In genomic region chr18:64993695-64994094, GRCh38 we compare ENCODE assay signal across 26 cellular contexts.
DNase-seq lines count a peak whose midpoint lies in the region; ATAC-seq, FAIRE-seq and TF ChIP-seq lines count a peak whose summit lies in the region.
"Had no signal": no experiment of that assay in that cellular context is flagged by ENCODE, and none has a peak within 500 bp of the region (broad histone marks: within the 10 kb centered on the region; RNA-seq: fewer than 3 reads in every experiment).

No MANE protein-coding gene starts in this region.

- H3K18ac ChIP-seq in H1 (ENCODE audit: extremely low read depth, low read length): no peak overlapping the region

- no peak overlapping the region for H3K56ac ChIP-seq in H1 (replicated peaks; ENCODE audit: insufficient read length, low read depth, low read length)

- no peak for TF ChIP-seq CTCF in Loucy (conservative IDR thresholded peaks at IDR 0.05; ENCODE audit: low read length)
- no peak for TF ChIP-seq CTCF in H1 (IDR thresholded peaks at IDR 0.05; ENCODE audit: control extremely low read depth in 1 of 3, insufficient read depth in 1 of 3, low read depth in 1 of 3, low read length in 3 of 3)
- TF ChIP-seq CTCF in progenitor cell of endocrine pancreas (IDR thresholded peaks at IDR 0.05; ENCODE audit: unreplicated experiment): no peak

- no peaks in the 10 kb centered on the region for H3K79me2 ChIP-seq in Loucy (ENCODE audit: insufficient read depth, low read length)
- H3K79me2 ChIP-seq in H1 (ENCODE audit: control insufficient read depth in 1 of 2, insufficient read depth in 2 of 2, low read length in 2 of 2): no peaks in the 10 kb centered on the region

- H2BK5ac ChIP-seq in H1 (ENCODE audit: low read depth, low read length): no peak overlapping the region

- no peak for DNase-seq in activated CD4-positive, alpha-beta T cell treated with anti-CD3 and anti-CD28 coated beads, Interleukin-2, amount 10 ng/mL, durations not matched to agents 7 days and 5 days
- DNase-seq in activated CD4-positive, alpha-beta T cell treated with anti-CD3 and anti-CD28 coated beads for 4 hours: no peak
- DNase-seq in H1 (ENCODE audit: low read depth in 1 of 2, low spot score in 2 of 2) (no peak), progenitor cell of endocrine pancreas (ENCODE audit: low spot score, unreplicated experiment) (no peak), Kasumi-1 (lab: John Stamatoyannopoulos, UW) (no peak), HT-29 (ENCODE audit: low spot score) (no peak)
- DNase-seq: activated gamma-delta T cell; amniotic stem cell; foreskin melanocyte; KG1; kidney glomerular epithelial cell; NCI-H1092 treated with DMSO at 0.1 percent for 48 hours; NCI-H2081 treated with DMSO at 0.1 percent for 48 hours; NCI-H524 treated with DMSO at 0.1 percent for 48 hours; nephron progenitor cell; SK-N-SH; stimulated activated CD8-positive, alpha-beta memory T cell treated with anti-CD3 and anti-CD28 coated beads, Interleukin-4, amount 100 ng/mL, for 48 hours; substantia nigra had no signal

- H3K9ac ChIP-seq in Loucy (ENCODE audit: low read depth, low read length, poor library complexity, severe bottlenecking) (no peak overlapping the region), H1 (replicated peaks in 1 of 4; ENCODE audit: extremely low read depth in 1 of 4, low read depth in 3 of 4, low read length in 3 of 4) (no peak overlapping the region)
- H3K9ac ChIP-seq: SK-N-SH had no signal

- no peak overlapping the region for H2BK120ac ChIP-seq in H1 (replicated peaks; ENCODE audit: low read depth, low read length)

- H3F3A ChIP-seq in Loucy (ENCODE audit: low read depth): no peaks in the 10 kb centered on the region

- H4K5ac ChIP-seq in H1 (ENCODE audit: insufficient read length, low read depth, low read length): no peak overlapping the region

- H2AFZ ChIP-seq in Loucy (ENCODE audit: low read length) (peak overlapping the region; percentile 12; the same call in 1 of the 2 replicates), H1 (ENCODE audit: low read length) (peak overlapping the region; percentile 60; the same call in 1 of the 2 replicates)

- no peak for TF ChIP-seq RAD21 in H1 (IDR thresholded peaks at IDR 0.05 in 1 of 2, conservative IDR thresholded peaks at IDR 0.05 in 1 of 2; ENCODE audit: low read depth in 2 of 2, low read length in 2 of 2)

- peak overlapping the region; percentile 12 for H3K4me2 ChIP-seq in Loucy (ENCODE audit: low read depth, low read length, poor library complexity, severe bottlenecking)
- no peak overlapping the region for H3K4me2 ChIP-seq in H1 (ENCODE audit: insufficient read depth in 1 of 2, low read depth in 2 of 2, low read length in 2 of 2)
- H3K4me2 ChIP-seq: A549, SK-N-SH had no signal

- FAIRE-seq in H1 (lab: Jason Lieb, UNC): no peak
- FAIRE-seq: A549 had no signal

- TF ChIP-seq POLR2A in H1 (IDR thresholded peaks at IDR 0.05; ENCODE audit: control extremely low read depth in 1 of 2, low read depth in 2 of 2, low read length in 2 of 2): no peak

- no peak for TF ChIP-seq EP300 in H1 (IDR thresholded peaks at IDR 0.05; ENCODE audit: borderline replicate concordance in 1 of 2, low read depth in 2 of 2, low read length in 2 of 2)

- peak overlapping the region; percentile 5 for H3K27ac Mint-ChIP-seq in activated CD4-positive, alpha-beta T cell treated with anti-CD3 and anti-CD28 coated beads, Interleukin-2, amount 10 ng/mL, durations not matched to agents 7 days and 5 days
- H3K27ac Mint-ChIP-seq in progenitor cell of endocrine pancreas: peak overlapping the region; percentile 53
- H3K27ac Mint-ChIP-seq: mesothelial cell of epicardium, nephron progenitor cell had no signal

- H4K91ac ChIP-seq in H1 (replicated peaks; ENCODE audit: insufficient read length, low read length): no peak overlapping the region

- POLR2A ChIA-PET in activated CD4-positive, alpha-beta T cell treated with anti-CD3 and anti-CD28 coated beads, Interleukin-2, amount 10 ng/mL, durations not matched to agents 7 days and 5 days (lab: Charles Lee): interaction anchor here (0.6 kb wide), 1 partner anchor 203 kb away, joined by 11 read pairs; no protein-coding TSS in a partner anchor
- POLR2A ChIA-PET in H1 (lab: Charles Lee; ENCODE audit: partially characterized antibody): no interaction called here

- no peaks in the 10 kb centered on the region for H3K27me3 Mint-ChIP-seq in activated CD4-positive, alpha-beta T cell treated with anti-CD3 and anti-CD28 coated beads, Interleukin-2, amount 10 ng/mL, durations not matched to agents 7 days and 5 days
- no peaks in the 10 kb centered on the region for H3K27me3 Mint-ChIP-seq in progenitor cell of endocrine pancreas
- H3K27me3 Mint-ChIP-seq: central memory CD8-positive, alpha-beta T cell had no signal

- no peak overlapping the region for H4K8ac ChIP-seq in H1 (ENCODE audit: extremely low read depth, insufficient read depth, low read length)

- ATAC-seq in GM19351 (IDR thresholded peaks at IDR 0.05; ENCODE audit: unreplicated experiment): no peak
- ATAC-seq: A549; activated CD4-positive, CD25-positive, alpha-beta regulatory T cell treated with anti-CD3 and anti-CD28 coated beads, Interleukin-2, amount 50 U/mL, for 24 hours; Panc1 had no signal

- H2BK15ac ChIP-seq in H1 (ENCODE audit: low read length): no peak overlapping the region

- H3K4me3 ChIP-seq in Loucy (ENCODE audit: low read length, poor library complexity, severe bottlenecking): no peak overlapping the region
- H3K4me3 ChIP-seq in H1 (ENCODE audit: extremely low read depth in 1 of 4, insufficient read depth in 2 of 4, low read depth in 3 of 4, low read length in 4 of 4): no peak overlapping the region
- H3K4me3 ChIP-seq: A549 had no signal

- no peak overlapping the region for H3K23ac ChIP-seq in H1 (ENCODE audit: insufficient read length)

- no peaks in the 10 kb centered on the region for H3K9me3 Mint-ChIP-seq in activated CD4-positive, alpha-beta T cell treated with anti-CD3 and anti-CD28 coated beads, Interleukin-2, amount 10 ng/mL, durations not matched to agents 7 days and 5 days
- H3K9me3 Mint-ChIP-seq in progenitor cell of endocrine pancreas (ENCODE audit: low read depth): no peaks in the 10 kb centered on the region
- H3K9me3 Mint-ChIP-seq: mesothelial cell of epicardium, nephron progenitor cell had no signal

- no peaks in the 10 kb centered on the region for H3K23me2 ChIP-seq in H1 (ENCODE audit: low read depth, low read length)

- CTCF ChIA-PET in activated CD4-positive, alpha-beta T cell treated with anti-CD3 and anti-CD28 coated beads, Interleukin-2, amount 10 ng/mL, durations not matched to agents 7 days and 5 days (lab: Charles Lee): no interaction called here
- CTCF ChIA-PET in H1 (lab: Charles Lee; ENCODE audit: partially characterized antibody): no interaction called here

- H3K4me3 Mint-ChIP-seq in activated CD4-positive, alpha-beta T cell treated with anti-CD3 and anti-CD28 coated beads, Interleukin-2, amount 10 ng/mL, durations not matched to agents 7 days and 5 days: no peak overlapping the region
- no peak overlapping the region for H3K4me3 Mint-ChIP-seq in progenitor cell of endocrine pancreas (ENCODE audit: low read depth)
- H3K4me3 Mint-ChIP-seq: central memory CD8-positive, alpha-beta T cell; mesothelial cell of epicardium; nephron progenitor cell had no signal

- H3K4ac ChIP-seq in H1 (replicated peaks; ENCODE audit: insufficient read length, low read depth, low read length): no peak overlapping the region

- H2BK20ac ChIP-seq in H1 (ENCODE audit: low read length): no peak overlapping the region

- no peaks in the 10 kb centered on the region for H3K4me1 Mint-ChIP-seq in activated CD4-positive, alpha-beta T cell treated with anti-CD3 and anti-CD28 coated beads, Interleukin-2, amount 10 ng/mL, durations not matched to agents 7 days and 5 days
- H3K4me1 Mint-ChIP-seq in progenitor cell of endocrine pancreas (ENCODE audit: low read depth): peaks cover 21% of the 10 kb centered on the region
- H3K4me1 Mint-ChIP-seq: central memory CD8-positive, alpha-beta T cell; mesothelial cell of epicardium had no signal

- no peaks in the 10 kb centered on the region for H3K36me3 Mint-ChIP-seq in activated CD4-positive, alpha-beta T cell treated with anti-CD3 and anti-CD28 coated beads, Interleukin-2, amount 10 ng/mL, durations not matched to agents 7 days and 5 days (ENCODE audit: low read depth)
- no peaks in the 10 kb centered on the region for H3K36me3 Mint-ChIP-seq in progenitor cell of endocrine pancreas (ENCODE audit: insufficient read depth)
- H3K36me3 Mint-ChIP-seq: mesothelial cell of epicardium had no signal

- H2BK12ac ChIP-seq in H1 (ENCODE audit: low read depth, low read length): no peak overlapping the region

- no peak overlapping the region for H3K14ac ChIP-seq in H1 (ENCODE audit: insufficient read length)

- H3K9me3 ChIP-seq in Loucy (ENCODE audit: insufficient read depth, low read depth, low read length) (no peaks in the 10 kb centered on the region), H1 (ENCODE audit: insufficient read depth in 2 of 2, low read depth in 1 of 2, low read length in 1 of 2) (no peaks in the 10 kb centered on the region)
- H3K9me3 ChIP-seq: A549, SK-N-SH had no signal

- no peaks in the 10 kb centered on the region for H4K20me1 ChIP-seq in Loucy (ENCODE audit: insufficient read depth, low read length, poor library complexity, severe bottlenecking)
- no peaks in the 10 kb centered on the region for H4K20me1 ChIP-seq in H1 (replicated peaks in 1 of 2; ENCODE audit: control insufficient read depth in 1 of 2, insufficient read depth in 2 of 2, low read length in 2 of 2)

- H3K4me1 ChIP-seq in Loucy (ENCODE audit: insufficient read depth, low read length, poor library complexity, severe bottlenecking) (no peaks in the 10 kb centered on the region), H1 (replicated peaks in 1 of 4; ENCODE audit: control insufficient read depth in 3 of 4, insufficient read depth in 4 of 4, low read length in 3 of 4) (no peaks in the 10 kb centered on the region)
- H3K4me1 ChIP-seq: A549 had no signal

- H3K36me3 ChIP-seq in Loucy (ENCODE audit: insufficient read depth, low read length): no peaks in the 10 kb centered on the region
- no peaks in the 10 kb centered on the region for H3K36me3 ChIP-seq in H1 (ENCODE audit: control insufficient read depth in 2 of 4, insufficient read depth in 4 of 4, low read length in 3 of 4)

- 88% methylated on average over 3 of the region's 3 CpGs; no CpG with 5 or more reads in 1 of the 2 experiments for WGBS in H1 (ENCODE audit: extremely low coverage in 1 of 2, insufficient coverage in 1 of 2, insufficient read length in 1 of 2, insufficient replicate concordance in 2 of 2, low coverage in 1 of 2, low lambda C conversion rate in 2 of 2, missing lambda C conversion rate in 1 of 2), 2 experiments

- H3K79me1 ChIP-seq in H1 (ENCODE audit: low read depth, low read length): no peaks in the 10 kb centered on the region

- H3K27ac ChIP-seq in H1 (ENCODE audit: low read depth, low read length): no peak overlapping the region
- H3K27ac ChIP-seq: A549, C4-2B had no signal

- 0 out of 2 replicates have a peak, but pooled peaks cover 4% of the 10 kb centered on the region for H3K9me2 ChIP-seq in Loucy (replicated peaks; ENCODE audit: low read depth, low read length)
- H3K9me2 ChIP-seq: SK-N-SH had no signal

- H2AK5ac ChIP-seq in H1 (ENCODE audit: low read depth, low read length): no peak overlapping the region

- H3K27me3 ChIP-seq in Loucy (ENCODE audit: insufficient read depth, low read length, poor library complexity, severe bottlenecking) (no peaks in the 10 kb centered on the region), H1 (replicated peaks in 1 of 4; ENCODE audit: control insufficient read depth in 3 of 4, extremely low read depth in 1 of 4, insufficient read depth in 3 of 4, low read length in 3 of 4) (no peaks in the 10 kb centered on the region)
